In the genomic region with DNA sequence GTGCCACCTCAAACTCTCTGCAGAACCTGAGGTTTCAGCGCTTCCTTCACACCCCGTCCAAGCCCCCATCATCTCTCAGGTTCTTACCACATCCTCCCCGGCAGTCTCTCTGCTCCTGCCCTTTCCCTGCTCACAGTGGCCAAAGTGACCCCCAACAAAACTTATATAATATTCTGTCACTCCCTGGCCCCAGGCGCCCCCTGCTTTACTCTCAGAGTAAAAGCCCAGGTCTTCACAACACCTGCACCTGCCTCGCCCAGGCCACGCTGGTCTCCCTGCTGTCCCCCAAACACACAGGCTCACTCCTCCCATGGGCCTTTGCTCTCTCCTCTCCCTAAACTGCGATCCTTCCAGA, we compare ENCODE assay signal across 1 cellular context.
TF ChIP-seq lines count a peak whose summit lies in the region.

No MANE protein-coding gene starts in this region.

TF ChIP-seq in H1, 55 proteins besides CTCF, POLR2A, EP300 and RAD21:
- TF ChIP-seq EZH2 (IDR thresholded peaks at IDR 0.05; ENCODE audit: low read depth, low read length, severe bottlenecking) (no peak), KDM1A (IDR thresholded peaks at IDR 0.05; ENCODE audit: borderline replicate concordance, low read length) (no peak), FOSL1 (IDR thresholded peaks at IDR 0.05; ENCODE audit: insufficient read depth, low read depth, low read length) (no peak), SP1 (IDR thresholded peaks at IDR 0.05; ENCODE audit: low read depth, low read length) (no peak), BACH1 (IDR thresholded peaks at IDR 0.05; ENCODE audit: low read length) (no peak), USF2 (IDR thresholded peaks at IDR 0.05; ENCODE audit: low read length) (no peak), ASH2L (IDR thresholded peaks at IDR 0.05; ENCODE audit: low read length) (no peak), JUN (IDR thresholded peaks at IDR 0.05; ENCODE audit: low read depth, low read length) (no peak), SP2 (IDR thresholded peaks at IDR 0.05; ENCODE audit: low read length) (no peak), E2F6 (IDR thresholded peaks at IDR 0.05) (no peak), SIX5 (IDR thresholded peaks at IDR 0.05; ENCODE audit: low read depth, low read length) (no peak), RFX5 (IDR thresholded peaks at IDR 0.05; ENCODE audit: borderline replicate concordance, low read depth, low read length) (no peak), CEBPB (IDR thresholded peaks at IDR 0.05; ENCODE audit: low read depth, low read length) (no peak), CHD2 (IDR thresholded peaks at IDR 0.05; ENCODE audit: low read length) (no peak), POU5F1 (IDR thresholded peaks at IDR 0.05; ENCODE audit: low read depth, low read length) (no peak), JUND (IDR thresholded peaks at IDR 0.05; ENCODE audit: low read length) (no peak)
- TF ChIP-seq, protein P1, sequence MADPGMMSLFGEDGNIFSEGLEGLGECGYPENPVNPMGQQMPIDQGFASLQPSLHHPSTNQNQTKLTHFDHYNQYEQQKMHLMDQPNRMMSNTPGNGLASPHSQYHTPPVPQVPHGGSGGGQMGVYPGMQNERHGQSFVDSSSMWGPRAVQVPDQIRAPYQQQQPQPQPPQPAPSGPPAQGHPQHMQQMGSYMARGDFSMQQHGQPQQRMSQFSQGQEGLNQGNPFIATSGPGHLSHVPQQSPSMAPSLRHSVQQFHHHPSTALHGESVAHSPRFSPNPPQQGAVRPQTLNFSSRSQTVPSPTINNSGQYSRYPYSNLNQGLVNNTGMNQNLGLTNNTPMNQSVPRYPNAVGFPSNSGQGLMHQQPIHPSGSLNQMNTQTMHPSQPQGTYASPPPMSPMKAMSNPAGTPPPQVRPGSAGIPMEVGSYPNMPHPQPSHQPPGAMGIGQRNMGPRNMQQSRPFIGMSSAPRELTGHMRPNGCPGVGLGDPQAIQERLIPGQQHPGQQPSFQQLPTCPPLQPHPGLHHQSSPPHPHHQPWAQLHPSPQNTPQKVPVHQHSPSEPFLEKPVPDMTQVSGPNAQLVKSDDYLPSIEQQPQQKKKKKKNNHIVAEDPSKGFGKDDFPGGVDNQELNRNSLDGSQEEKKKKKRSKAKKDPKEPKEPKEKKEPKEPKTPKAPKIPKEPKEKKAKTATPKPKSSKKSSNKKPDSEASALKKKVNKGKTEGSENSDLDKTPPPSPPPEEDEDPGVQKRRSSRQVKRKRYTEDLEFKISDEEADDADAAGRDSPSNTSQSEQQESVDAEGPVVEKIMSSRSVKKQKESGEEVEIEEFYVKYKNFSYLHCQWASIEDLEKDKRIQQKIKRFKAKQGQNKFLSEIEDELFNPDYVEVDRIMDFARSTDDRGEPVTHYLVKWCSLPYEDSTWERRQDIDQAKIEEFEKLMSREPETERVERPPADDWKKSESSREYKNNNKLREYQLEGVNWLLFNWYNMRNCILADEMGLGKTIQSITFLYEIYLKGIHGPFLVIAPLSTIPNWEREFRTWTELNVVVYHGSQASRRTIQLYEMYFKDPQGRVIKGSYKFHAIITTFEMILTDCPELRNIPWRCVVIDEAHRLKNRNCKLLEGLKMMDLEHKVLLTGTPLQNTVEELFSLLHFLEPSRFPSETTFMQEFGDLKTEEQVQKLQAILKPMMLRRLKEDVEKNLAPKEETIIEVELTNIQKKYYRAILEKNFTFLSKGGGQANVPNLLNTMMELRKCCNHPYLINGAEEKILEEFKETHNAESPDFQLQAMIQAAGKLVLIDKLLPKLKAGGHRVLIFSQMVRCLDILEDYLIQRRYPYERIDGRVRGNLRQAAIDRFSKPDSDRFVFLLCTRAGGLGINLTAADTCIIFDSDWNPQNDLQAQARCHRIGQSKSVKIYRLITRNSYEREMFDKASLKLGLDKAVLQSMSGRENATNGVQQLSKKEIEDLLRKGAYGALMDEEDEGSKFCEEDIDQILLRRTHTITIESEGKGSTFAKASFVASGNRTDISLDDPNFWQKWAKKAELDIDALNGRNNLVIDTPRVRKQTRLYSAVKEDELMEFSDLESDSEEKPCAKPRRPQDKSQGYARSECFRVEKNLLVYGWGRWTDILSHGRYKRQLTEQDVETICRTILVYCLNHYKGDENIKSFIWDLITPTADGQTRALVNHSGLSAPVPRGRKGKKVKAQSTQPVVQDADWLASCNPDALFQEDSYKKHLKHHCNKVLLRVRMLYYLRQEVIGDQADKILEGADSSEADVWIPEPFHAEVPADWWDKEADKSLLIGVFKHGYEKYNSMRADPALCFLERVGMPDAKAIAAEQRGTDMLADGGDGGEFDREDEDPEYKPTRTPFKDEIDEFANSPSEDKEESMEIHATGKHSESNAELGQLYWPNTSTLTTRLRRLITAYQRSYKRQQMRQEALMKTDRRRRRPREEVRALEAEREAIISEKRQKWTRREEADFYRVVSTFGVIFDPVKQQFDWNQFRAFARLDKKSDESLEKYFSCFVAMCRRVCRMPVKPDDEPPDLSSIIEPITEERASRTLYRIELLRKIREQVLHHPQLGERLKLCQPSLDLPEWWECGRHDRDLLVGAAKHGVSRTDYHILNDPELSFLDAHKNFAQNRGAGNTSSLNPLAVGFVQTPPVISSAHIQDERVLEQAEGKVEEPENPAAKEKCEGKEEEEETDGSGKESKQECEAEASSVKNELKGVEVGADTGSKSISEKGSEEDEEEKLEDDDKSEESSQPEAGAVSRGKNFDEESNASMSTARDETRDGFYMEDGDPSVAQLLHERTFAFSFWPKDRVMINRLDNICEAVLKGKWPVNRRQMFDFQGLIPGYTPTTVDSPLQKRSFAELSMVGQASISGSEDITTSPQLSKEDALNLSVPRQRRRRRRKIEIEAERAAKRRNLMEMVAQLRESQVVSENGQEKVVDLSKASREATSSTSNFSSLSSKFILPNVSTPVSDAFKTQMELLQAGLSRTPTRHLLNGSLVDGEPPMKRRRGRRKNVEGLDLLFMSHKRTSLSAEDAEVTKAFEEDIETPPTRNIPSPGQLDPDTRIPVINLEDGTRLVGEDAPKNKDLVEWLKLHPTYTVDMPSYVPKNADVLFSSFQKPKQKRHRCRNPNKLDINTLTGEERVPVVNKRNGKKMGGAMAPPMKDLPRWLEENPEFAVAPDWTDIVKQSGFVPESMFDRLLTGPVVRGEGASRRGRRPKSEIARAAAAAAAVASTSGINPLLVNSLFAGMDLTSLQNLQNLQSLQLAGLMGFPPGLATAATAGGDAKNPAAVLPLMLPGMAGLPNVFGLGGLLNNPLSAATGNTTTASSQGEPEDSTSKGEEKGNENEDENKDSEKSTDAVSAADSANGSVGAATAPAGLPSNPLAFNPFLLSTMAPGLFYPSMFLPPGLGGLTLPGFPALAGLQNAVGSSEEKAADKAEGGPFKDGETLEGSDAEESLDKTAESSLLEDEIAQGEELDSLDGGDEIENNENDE (IDR thresholded peaks at IDR 0.05; ENCODE audit: insufficient replicate concordance, low read length) = no peak
